Comparison of ENCODE assay signal across 1 cellular context in genomic region chr15:81181220-81181619, GRCh38.
A peak's percentile ranks its signal among the peaks of the same experiment; 100 is the strongest.
TF ChIP-seq lines count a peak whose summit lies in the region.

No MANE protein-coding gene starts in this region.

TF ChIP-seq in Ishikawa, 13 proteins besides CTCF, POLR2A, EP300 and RAD21 (continued from another document):
- TF ChIP-seq, protein P1, sequence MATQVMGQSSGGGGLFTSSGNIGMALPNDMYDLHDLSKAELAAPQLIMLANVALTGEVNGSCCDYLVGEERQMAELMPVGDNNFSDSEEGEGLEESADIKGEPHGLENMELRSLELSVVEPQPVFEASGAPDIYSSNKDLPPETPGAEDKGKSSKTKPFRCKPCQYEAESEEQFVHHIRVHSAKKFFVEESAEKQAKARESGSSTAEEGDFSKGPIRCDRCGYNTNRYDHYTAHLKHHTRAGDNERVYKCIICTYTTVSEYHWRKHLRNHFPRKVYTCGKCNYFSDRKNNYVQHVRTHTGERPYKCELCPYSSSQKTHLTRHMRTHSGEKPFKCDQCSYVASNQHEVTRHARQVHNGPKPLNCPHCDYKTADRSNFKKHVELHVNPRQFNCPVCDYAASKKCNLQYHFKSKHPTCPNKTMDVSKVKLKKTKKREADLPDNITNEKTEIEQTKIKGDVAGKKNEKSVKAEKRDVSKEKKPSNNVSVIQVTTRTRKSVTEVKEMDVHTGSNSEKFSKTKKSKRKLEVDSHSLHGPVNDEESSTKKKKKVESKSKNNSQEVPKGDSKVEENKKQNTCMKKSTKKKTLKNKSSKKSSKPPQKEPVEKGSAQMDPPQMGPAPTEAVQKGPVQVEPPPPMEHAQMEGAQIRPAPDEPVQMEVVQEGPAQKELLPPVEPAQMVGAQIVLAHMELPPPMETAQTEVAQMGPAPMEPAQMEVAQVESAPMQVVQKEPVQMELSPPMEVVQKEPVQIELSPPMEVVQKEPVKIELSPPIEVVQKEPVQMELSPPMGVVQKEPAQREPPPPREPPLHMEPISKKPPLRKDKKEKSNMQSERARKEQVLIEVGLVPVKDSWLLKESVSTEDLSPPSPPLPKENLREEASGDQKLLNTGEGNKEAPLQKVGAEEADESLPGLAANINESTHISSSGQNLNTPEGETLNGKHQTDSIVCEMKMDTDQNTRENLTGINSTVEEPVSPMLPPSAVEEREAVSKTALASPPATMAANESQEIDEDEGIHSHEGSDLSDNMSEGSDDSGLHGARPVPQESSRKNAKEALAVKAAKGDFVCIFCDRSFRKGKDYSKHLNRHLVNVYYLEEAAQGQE (IDR thresholded peaks at IDR 0.05; ENCODE audit: low read depth), result peak; percentile 68
